1 cellular context compared by ENCODE assay signal in genomic region chr6:391559-392440, GRCh38.
TF ChIP-seq lines count a peak whose summit lies in the region.

TSS of gene IRF4 (plus strand) at chr6:391752. CDS start at chr6:393153, 1,401 bp downstream.

TF ChIP-seq in GM12878, 131 proteins besides CTCF, POLR2A, EP300 and RAD21 (continued from another document):
- TF ChIP-seq, protein P1, sequence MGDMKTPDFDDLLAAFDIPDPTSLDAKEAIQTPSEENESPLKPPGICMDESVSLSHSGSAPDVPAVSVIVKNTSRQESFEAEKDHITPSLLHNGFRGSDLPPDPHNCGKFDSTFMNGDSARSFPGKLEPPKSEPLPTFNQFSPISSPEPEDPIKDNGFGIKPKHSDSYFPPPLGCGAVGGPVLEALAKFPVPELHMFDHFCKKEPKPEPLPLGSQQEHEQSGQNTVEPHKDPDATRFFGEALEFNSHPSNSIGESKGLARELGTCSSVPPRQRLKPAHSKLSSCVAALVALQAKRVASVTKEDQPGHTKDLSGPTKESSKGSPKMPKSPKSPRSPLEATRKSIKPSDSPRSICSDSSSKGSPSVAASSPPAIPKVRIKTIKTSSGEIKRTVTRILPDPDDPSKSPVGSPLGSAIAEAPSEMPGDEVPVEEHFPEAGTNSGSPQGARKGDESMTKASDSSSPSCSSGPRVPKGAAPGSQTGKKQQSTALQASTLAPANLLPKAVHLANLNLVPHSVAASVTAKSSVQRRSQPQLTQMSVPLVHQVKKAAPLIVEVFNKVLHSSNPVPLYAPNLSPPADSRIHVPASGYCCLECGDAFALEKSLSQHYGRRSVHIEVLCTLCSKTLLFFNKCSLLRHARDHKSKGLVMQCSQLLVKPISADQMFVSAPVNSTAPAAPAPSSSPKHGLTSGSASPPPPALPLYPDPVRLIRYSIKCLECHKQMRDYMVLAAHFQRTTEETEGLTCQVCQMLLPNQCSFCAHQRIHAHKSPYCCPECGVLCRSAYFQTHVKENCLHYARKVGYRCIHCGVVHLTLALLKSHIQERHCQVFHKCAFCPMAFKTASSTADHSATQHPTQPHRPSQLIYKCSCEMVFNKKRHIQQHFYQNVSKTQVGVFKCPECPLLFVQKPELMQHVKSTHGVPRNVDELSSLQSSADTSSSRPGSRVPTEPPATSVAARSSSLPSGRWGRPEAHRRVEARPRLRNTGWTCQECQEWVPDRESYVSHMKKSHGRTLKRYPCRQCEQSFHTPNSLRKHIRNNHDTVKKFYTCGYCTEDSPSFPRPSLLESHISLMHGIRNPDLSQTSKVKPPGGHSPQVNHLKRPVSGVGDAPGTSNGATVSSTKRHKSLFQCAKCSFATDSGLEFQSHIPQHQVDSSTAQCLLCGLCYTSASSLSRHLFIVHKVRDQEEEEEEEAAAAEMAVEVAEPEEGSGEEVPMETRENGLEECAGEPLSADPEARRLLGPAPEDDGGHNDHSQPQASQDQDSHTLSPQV (IDR thresholded peaks at IDR 0.05), result no peak
- TF ChIP-seq MXI1 (IDR thresholded peaks at IDR 0.05; ENCODE audit: low read depth, low read length) (peak; percentile 62), SREBF2 (IDR thresholded peaks at IDR 0.05; ENCODE audit: low read length) (no peak), SREBF1 (IDR thresholded peaks at IDR 0.05; ENCODE audit: low read length) (no peak), PML (IDR thresholded peaks at IDR 0.05; ENCODE audit: low read length) (peak; percentile 99), MTA3 (IDR thresholded peaks at IDR 0.05; ENCODE audit: borderline replicate concordance, low read length) (no peak)
TF ChIP-seq in GM12878: peak in this region for 47.
